In genomic region chr10:110901954-110902819, GRCh38 we compare ENCODE assay signal across 10 cellular contexts. TPM values are rescaled to one million over a fixed set of nuclear protein-coding genes. Genes with fewer than 3 reads are reported as not detected.
DNase-seq lines count a peak whose midpoint lies in the region; ATAC-seq and TF ChIP-seq lines count a peak whose summit lies in the region.
"Had no signal": no experiment of that assay in that cellular context is flagged by ENCODE, and none has a peak within 500 bp of the region (broad histone marks: within the 10 kb centered on the region; RNA-seq: fewer than 3 reads in every experiment).

No MANE protein-coding gene starts in this region.

- no peaks in the 10 kb centered on the region for H3K27me3 ChIP-seq in CD8-positive, alpha-beta memory T cell (ENCODE audit: insufficient read depth, low read length, poor library complexity, severe bottlenecking)
- H3K27me3 ChIP-seq: esophagus muscularis mucosa had no signal

- no peaks in the 10 kb centered on the region for H3K9me3 ChIP-seq in CD8-positive, alpha-beta memory T cell (ENCODE audit: low read length)
- H3K9me3 ChIP-seq: esophagus muscularis mucosa had no signal

- H3K36me3 ChIP-seq in CD8-positive, alpha-beta memory T cell (ENCODE audit: insufficient read depth, low read length), result peaks cover 37% of the 10 kb centered on the region

- POLR2A ChIA-PET in CD8-positive, alpha-beta memory T cell (lab: Charles Lee), result interaction anchor here (0.7 to 2.0 kb wide), 5 partner anchors 8 to 99 kb away, joined by 3 to 6 read pairs (median 3); no protein-coding TSS in a partner anchor

- no peaks in the 10 kb centered on the region for H3K27me3 Mint-ChIP-seq in CD8-positive, alpha-beta memory T cell
- no peaks in the 10 kb centered on the region for H3K27me3 Mint-ChIP-seq in natural killer cell treated with Interleukin-12 subunit alpha and Interleukin-12 subunit beta and Interleukin-15 and Interleukin-18, amount 100 ng/mL, for 72 hours

- TF ChIP-seq CTCF in astrocyte of the spinal cord (IDR thresholded peaks at IDR 0.05; ENCODE audit: low read depth, low read length), result no peak

- no peak for DNase-seq in CD8-positive, alpha-beta memory T cell
- DNase-seq in M059J (ENCODE audit: low read depth) (peak; percentile 44), astrocyte of the spinal cord (ENCODE audit: low read depth, low spot score) (peak; percentile 77), DMS153 (lab: John Stamatoyannopoulos, UW) (no peak), HuH-7 (ENCODE audit: low spot score) (no peak)
- DNase-seq in natural killer cell treated with Interleukin-12 subunit alpha and Interleukin-12 subunit beta and Interleukin-15 and Interleukin-18, amount 100 ng/mL, for 72 hours (ENCODE audit: low spot score), result no peak
- DNase-seq: retina had no signal

- H3K27ac Mint-ChIP-seq in CD8-positive, alpha-beta memory T cell, result peak overlapping the region; percentile 3 to 90 (median 54)
- peak overlapping the region; percentile 57 to 71 for H3K27ac Mint-ChIP-seq in natural killer cell treated with Interleukin-12 subunit alpha and Interleukin-12 subunit beta and Interleukin-15 and Interleukin-18, amount 100 ng/mL, for 72 hours

- H3K4me1 Mint-ChIP-seq in CD8-positive, alpha-beta memory T cell, result peaks cover 29 to 50% (median 32%) of the 10 kb centered on the region in 3 donors
- H3K4me1 Mint-ChIP-seq in natural killer cell treated with Interleukin-12 subunit alpha and Interleukin-12 subunit beta and Interleukin-15 and Interleukin-18, amount 100 ng/mL, for 72 hours (ENCODE audit: low read depth in 2 of 2), result peaks cover 22 to 24% of the 10 kb centered on the region in 2 donors

- peaks cover 12% of the 10 kb centered on the region for H3K4me1 ChIP-seq in CD8-positive, alpha-beta memory T cell (ENCODE audit: insufficient read depth, low read length)

- no peak overlapping the region for H3K27ac ChIP-seq in CD8-positive, alpha-beta memory T cell (ENCODE audit: low read depth, low read length)

- CTCF ChIA-PET in CD8-positive, alpha-beta memory T cell (lab: Charles Lee), result interaction anchor here (1.0 to 2.2 kb wide), 3 partner anchors 8 to 16 kb away, joined by 3 to 8 read pairs (median 5); no protein-coding TSS in a partner anchor

- H3K4me3 Mint-ChIP-seq in CD8-positive, alpha-beta memory T cell, result no peak overlapping the region
- no peak overlapping the region for H3K4me3 Mint-ChIP-seq in natural killer cell treated with Interleukin-12 subunit alpha and Interleukin-12 subunit beta and Interleukin-15 and Interleukin-18, amount 100 ng/mL, for 72 hours

- no peak for ATAC-seq in natural killer cell treated with Interleukin-12 subunit alpha and Interleukin-12 subunit beta and Interleukin-15 and Interleukin-18, amount 100 ng/mL, for 72 hours
- ATAC-seq in HG03139 (IDR thresholded peaks at IDR 0.05; ENCODE audit: unreplicated experiment), result no peak
- no peak for ATAC-seq in GM19397 (IDR thresholded peaks at IDR 0.05; ENCODE audit: unreplicated experiment)

- in situ Hi-C loops in astrocyte of the spinal cord (cut with HindIII; ENCODE audit: low sequenced_read_pairs), result no loop called here

- no peak overlapping the region for H3K4me3 ChIP-seq in CD8-positive, alpha-beta memory T cell (ENCODE audit: low read length)
- no peak overlapping the region for H3K4me3 ChIP-seq in astrocyte of the spinal cord (ENCODE audit: low read depth, low read length)
- H3K4me3 ChIP-seq: esophagus muscularis mucosa had no signal

- peaks cover 0 to 75% (median 15%) of the 10 kb centered on the region in 3 donors for H3K36me3 Mint-ChIP-seq in CD8-positive, alpha-beta memory T cell
- H3K36me3 Mint-ChIP-seq in natural killer cell treated with Interleukin-12 subunit alpha and Interleukin-12 subunit beta and Interleukin-15 and Interleukin-18, amount 100 ng/mL, for 72 hours, result no peaks in the 10 kb centered on the region

- H3K9me3 Mint-ChIP-seq in CD8-positive, alpha-beta memory T cell, result no peaks in the 10 kb centered on the region
- no peaks in the 10 kb centered on the region for H3K9me3 Mint-ChIP-seq in natural killer cell treated with Interleukin-12 subunit alpha and Interleukin-12 subunit beta and Interleukin-15 and Interleukin-18, amount 100 ng/mL, for 72 hours

RNA-seq across cellular contexts. Expression of gene BBIP1, which starts 16.8 kb away (rescaled TPM):
- total RNA-seq in CD8-positive, alpha-beta memory T cell, result 10 to 100 TPM; 36.4 to 41.1 TPM
- 34.9 TPM for polyA plus RNA-seq in CD8-positive, alpha-beta memory T cell
- total RNA-seq in M059J (2014; rRNA removed; shearing (Covaris generic)), result 32.1 and 36.2 TPM in 2 replicates
- total RNA-seq in natural killer cell treated with Interleukin-12 subunit alpha and Interleukin-12 subunit beta and Interleukin-15 and Interleukin-18, amount 100 ng/mL, for 72 hours, result 10 to 100 TPM; 29.0 to 33.2 TPM

RNA-seq across cellular contexts. Expression of gene SHOC2, which starts 17.2 kb away (rescaled TPM):
- 10 to 100 TPM; 57.4 to 63.1 TPM for total RNA-seq in CD8-positive, alpha-beta memory T cell
- polyA plus RNA-seq in CD8-positive, alpha-beta memory T cell, result 57.5 TPM
- 23.2 and 24.6 TPM in 2 replicates for total RNA-seq in M059J (2014; rRNA removed; shearing (Covaris generic))
- total RNA-seq in natural killer cell treated with Interleukin-12 subunit alpha and Interleukin-12 subunit beta and Interleukin-15 and Interleukin-18, amount 100 ng/mL, for 72 hours, result 10 to 100 TPM; 56.4 to 76.5 TPM

RNA-seq across cellular contexts. Expression of gene PDCD4, which starts 30.5 kb away (rescaled TPM):
- 10 to 100 TPM; 88.4 to 96.1 TPM for total RNA-seq in CD8-positive, alpha-beta memory T cell
- polyA plus RNA-seq in CD8-positive, alpha-beta memory T cell, result 540 TPM
- 13.0 and 19.9 TPM in 2 replicates for total RNA-seq in M059J (2014; rRNA removed; shearing (Covaris generic))
- 10 to 100 TPM; 36.7 to 48.6 TPM for total RNA-seq in natural killer cell treated with Interleukin-12 subunit alpha and Interleukin-12 subunit beta and Interleukin-15 and Interleukin-18, amount 100 ng/mL, for 72 hours

Comparison
In these comparisons a context has a peak if more than half of its experiments do, and no peak if none do; other contexts are left out.
1. DNase-seq: peak in M059J (single experiment) and astrocyte of the spinal cord (single experiment); none in CD8-positive, alpha-beta memory T cell (0 of 5), natural killer cell treated with Interleukin-12 subunit alpha and Interleukin-12 subunit beta and Interleukin-15 and Interleukin-18, amount 100 ng/mL, for 72 hours (single experiment), DMS153 (single experiment) and HuH-7 (single experiment).